1 cellular context compared by ENCODE assay signal in the genomic region with DNA sequence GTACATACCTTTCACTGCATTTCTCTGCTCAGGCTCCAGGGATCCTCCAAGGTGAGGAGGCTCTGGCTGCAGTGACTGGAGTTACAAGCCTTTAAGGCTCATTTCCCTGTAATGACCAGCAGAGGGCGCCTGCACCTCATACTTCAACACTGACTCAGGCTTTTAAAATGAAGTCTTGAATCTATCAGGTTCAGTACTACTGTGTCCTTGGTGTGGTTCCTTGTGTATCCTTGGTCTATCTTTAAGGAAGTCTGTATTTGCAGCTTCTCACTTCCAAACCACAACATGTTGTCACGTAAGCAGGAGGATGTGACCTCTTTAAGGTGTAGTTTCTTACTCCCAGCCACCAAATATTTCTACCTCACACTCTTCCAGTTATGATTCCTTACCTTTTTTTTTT.
TF ChIP-seq lines count a peak whose summit lies in the region.

No MANE protein-coding gene starts in this region.

TF ChIP-seq in SK-N-SH, 30 proteins besides CTCF, POLR2A, EP300 and RAD21 (continued from another document):
- TF ChIP-seq, protein P1, sequence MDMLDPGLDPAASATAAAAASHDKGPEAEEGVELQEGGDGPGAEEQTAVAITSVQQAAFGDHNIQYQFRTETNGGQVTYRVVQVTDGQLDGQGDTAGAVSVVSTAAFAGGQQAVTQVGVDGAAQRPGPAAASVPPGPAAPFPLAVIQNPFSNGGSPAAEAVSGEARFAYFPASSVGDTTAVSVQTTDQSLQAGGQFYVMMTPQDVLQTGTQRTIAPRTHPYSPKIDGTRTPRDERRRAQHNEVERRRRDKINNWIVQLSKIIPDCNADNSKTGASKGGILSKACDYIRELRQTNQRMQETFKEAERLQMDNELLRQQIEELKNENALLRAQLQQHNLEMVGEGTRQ (IDR thresholded peaks at IDR 0.05; ENCODE audit: borderline replicate concordance, low read depth, low read length) = no peak
- TF ChIP-seq ELF1 (IDR thresholded peaks at IDR 0.05) (no peak), RFX5 (IDR thresholded peaks at IDR 0.05; ENCODE audit: low read length) (no peak), SMC3 (IDR thresholded peaks at IDR 0.05; ENCODE audit: low read depth, low read length) (peak; percentile 95), RCOR1 (IDR thresholded peaks at IDR 0.05; ENCODE audit: low read length) (no peak)
